Comparison of ENCODE assay signal across 23 cellular contexts in the genomic region with DNA sequence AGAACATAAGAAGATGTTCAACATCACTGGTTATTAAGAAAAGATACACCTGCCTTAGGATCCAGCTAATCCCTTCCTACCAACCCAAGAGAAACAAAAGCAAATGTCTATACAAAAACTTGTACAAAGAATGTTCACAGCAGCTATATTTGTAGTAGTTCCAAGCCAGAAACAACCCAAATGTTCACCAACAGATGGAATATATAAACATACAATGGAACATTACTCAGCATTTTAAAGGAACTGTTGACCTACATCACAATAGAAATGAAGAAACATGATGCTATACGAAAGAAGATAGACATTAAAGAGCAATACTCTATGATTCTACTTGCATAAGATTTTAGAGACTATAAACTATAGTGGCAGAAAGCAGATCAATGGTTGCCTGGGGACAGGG.
"Had no signal": no experiment of that assay in that cellular context is flagged by ENCODE, and none has a peak within 500 bp of the region (broad histone marks: within the 10 kb centered on the region; RNA-seq: fewer than 3 reads in every experiment).

No MANE protein-coding gene starts in this region.

- H3K27me3 Mint-ChIP-seq: activated naive CD8-positive, alpha-beta T cell treated with anti-CD3 and anti-CD28 coated beads for 36 hours; naive thymus-derived CD8-positive, alpha-beta T cell; stimulated activated naive B cell treated with anti-CD40 and anti-IgM and Interleukin-4, amounts not matched to agents 10 μg/mL and 1 μg/mL and 100 μg/mL, for 72 hours had no signal

- H3K4me3 Mint-ChIP-seq: activated naive CD8-positive, alpha-beta T cell treated with anti-CD3 and anti-CD28 coated beads for 36 hours; activated T-cell treated with anti-CD3 and anti-CD28 coated beads, Interleukin-2, amount 50 U/mL, for 4 hours; mesothelial cell of epicardium; naive thymus-derived CD8-positive, alpha-beta T cell; neural progenitor cell; stimulated activated naive B cell treated with anti-CD40 and anti-IgM and Interleukin-4, amounts not matched to agents 10 μg/mL and 1 μg/mL and 100 μg/mL, for 72 hours; WTC11 had no signal

- H3K9me3 ChIP-seq: prostate gland, transverse colon, vagina had no signal

- H3K4me1 Mint-ChIP-seq: activated naive CD8-positive, alpha-beta T cell treated with anti-CD3 and anti-CD28 coated beads for 36 hours; mesothelial cell of epicardium; neural progenitor cell; stimulated activated naive B cell treated with anti-CD40 and anti-IgM and Interleukin-4, amounts not matched to agents 10 μg/mL and 1 μg/mL and 100 μg/mL, for 72 hours had no signal

- H3K27ac Mint-ChIP-seq: activated naive CD8-positive, alpha-beta T cell treated with anti-CD3 and anti-CD28 coated beads for 36 hours; activated T-helper 2 cell treated with anti-CD3 and anti-CD28 coated beads, Interferon-gamma antibody, Interleukin-2, Interleukin-4, amounts not matched to agents 10 μg/mL and 5 μg/mL and 100 μg/mL, durations not matched to agents 14 hours and 24 hours and 36 hours; mesothelial cell of epicardium; naive thymus-derived CD8-positive, alpha-beta T cell; neural progenitor cell; stimulated activated naive B cell treated with anti-CD40 and anti-IgM and Interleukin-4, amounts not matched to agents 10 μg/mL and 1 μg/mL and 100 μg/mL, for 72 hours; WTC11 had no signal

- H3K9me3 Mint-ChIP-seq: activated naive CD8-positive, alpha-beta T cell treated with anti-CD3 and anti-CD28 coated beads for 36 hours; activated T-helper 2 cell treated with anti-CD3 and anti-CD28 coated beads, Interferon-gamma antibody, Interleukin-2, Interleukin-4, amounts not matched to agents 10 μg/mL and 5 μg/mL and 100 μg/mL, durations not matched to agents 14 hours and 24 hours and 36 hours; naive thymus-derived CD8-positive, alpha-beta T cell; neural progenitor cell had no signal

- H3K36me3 Mint-ChIP-seq: mesothelial cell of epicardium, neural progenitor cell, WTC11 had no signal

- H3K36me3 ChIP-seq: cardiac muscle cell, neural progenitor cell, prostate gland, transverse colon, vagina had no signal

- H3K4me1 ChIP-seq: neural progenitor cell, prostate gland, transverse colon, vagina had no signal

- H3K9ac ChIP-seq: neural progenitor cell had no signal

- H2AFZ ChIP-seq: neural progenitor cell had no signal

- H3K4me3 ChIP-seq: cardiac muscle cell, lung, neural progenitor cell, prostate gland, transverse colon, vagina had no signal

- H3K27me3 ChIP-seq: cardiac muscle cell, neural progenitor cell, transverse colon, vagina had no signal

- H3K27ac ChIP-seq: cardiac muscle cell, neural progenitor cell, prostate gland, transverse colon, vagina had no signal

- H3K4me2 ChIP-seq: neural progenitor cell had no signal

- DNase-seq: activated CD8-positive, alpha-beta memory T cell treated with anti-CD3 and anti-CD28 coated beads, Interleukin-2, amount 50 U/mL, for 48 hours; activated naive CD4-positive, alpha-beta T cell; activated naive CD8-positive, alpha-beta T cell treated with anti-CD3 and anti-CD28 coated beads for 36 hours; activated T-cell treated with anti-CD3 and anti-CD28 coated beads, Interleukin-2, amount 50 U/mL, for 4 hours; amniotic stem cell; effector memory CD4-positive, alpha-beta T cell; naive thymus-derived CD8-positive, alpha-beta T cell; stimulated activated CD4-positive, alpha-beta T cell treated with anti-CD3 and anti-CD28 coated beads, Interleukin-2, amount 100 ng/mL, for 48 hours; stimulated activated CD8-positive, alpha-beta memory T cell treated with anti-CD3 and anti-CD28 coated beads, Interleukin-4, amount 100 ng/mL, for 48 hours; stimulated activated naive B cell treated with anti-CD40 and anti-IgM and Interleukin-4, amounts not matched to agents 10 μg/mL and 1 μg/mL and 100 μg/mL, for 72 hours; T-helper 1 cell; T-helper 9 cell; transverse colon had no signal

- ATAC-seq: activated T-cell treated with anti-CD3 and anti-CD28 coated beads, Interleukin-2, amount 50 U/mL, for 4 hours; esophagus mucosa; left lobe of liver; naive thymus-derived CD8-positive, alpha-beta T cell; stimulated activated naive B cell treated with anti-CD40 and anti-IgM and Interleukin-4, amounts not matched to agents 10 μg/mL and 1 μg/mL and 100 μg/mL, for 72 hours; WTC11 had no signal
